Comparison of ENCODE assay signal across 8 cellular contexts in genomic region chrX:119427024-119427794, GRCh38. TPM values are rescaled to one million over a fixed set of nuclear protein-coding genes. Genes with fewer than 3 reads are reported as not detected.
A peak's percentile ranks its signal among the peaks of the same experiment; 100 is the strongest.
DNase-seq lines count a peak whose midpoint lies in the region; ATAC-seq, FAIRE-seq and TF ChIP-seq lines count a peak whose summit lies in the region.

No MANE protein-coding gene starts in this region.

- H3K4me2 ChIP-seq in BLaER1 treated with 17β-estradiol and CSF1 and Interleukin-3, amounts not matched to agents 10 nM and 100 nM = peak overlapping the region; percentile 59 to 86 (median 70)

- peaks cover 0 to 7% (median 0%) of the 10 kb centered on the region in 11 experiments; a peak in 4 of 22 replicates for H3K9me3 ChIP-seq in BLaER1 treated with 17β-estradiol and CSF1 and Interleukin-3, amounts not matched to agents 10 nM and 100 nM (replicated peaks in 1 of 11)
- H3K9me3 ChIP-seq in body of pancreas = no peaks in the 10 kb centered on the region

- H3K36me3 ChIP-seq in BLaER1 treated with 17β-estradiol and CSF1 and Interleukin-3, amounts not matched to agents 10 nM and 100 nM = peaks cover 0 to 26% (median 0%) of the 10 kb centered on the region in 11 experiments; a peak in 5 of 22 replicates
- H3K36me3 ChIP-seq in body of pancreas (replicated peaks in 1 of 2; ENCODE audit: insufficient read depth in 1 of 2, low read depth in 2 of 2) = no peaks in the 10 kb centered on the region

- TF ChIP-seq POLR2A in body of pancreas (IDR thresholded peaks at IDR 0.05) = no peak

- intact Hi-C loops in body of pancreas (cut with DNase I) = no loop called here

- no peaks in the 10 kb centered on the region; a peak in 1 of 22 replicates for H4K20me1 ChIP-seq in BLaER1 treated with 17β-estradiol and CSF1 and Interleukin-3, amounts not matched to agents 10 nM and 100 nM

- H3K9ac ChIP-seq in BLaER1 treated with 17β-estradiol and CSF1 and Interleukin-3, amounts not matched to agents 10 nM and 100 nM = peak overlapping the region in 10 of 11 experiments; percentile 24 to 69 (median 49); a peak in 18 of 22 replicates

- peak; percentile 91 for FAIRE-seq in GM19239 (lab: Jason Lieb, UNC)

- H3K4me3 ChIP-seq in BLaER1 treated with 17β-estradiol and CSF1 and Interleukin-3, amounts not matched to agents 10 nM and 100 nM = 0 out of 20 replicates have a peak overlapping the region, but pooled peaks of 1 of the 10 experiments have one; percentile 5
- H3K4me3 ChIP-seq in body of pancreas = no peak overlapping the region

- 37% methylated on average over 9 of the region's 9 CpGs; no CpG with 5 or more reads in 1 of the 2 donors for WGBS in body of pancreas, 2 donors

- no peak for TF ChIP-seq CTCF in body of pancreas (IDR thresholded peaks at IDR 0.05)

- H3K27me3 ChIP-seq in BLaER1 treated with 17β-estradiol and CSF1 and Interleukin-3, amounts not matched to agents 10 nM and 100 nM = no peaks in the 10 kb centered on the region
- H3K27me3 ChIP-seq in body of pancreas = no peaks in the 10 kb centered on the region

- DNase-seq in GM19239 (ENCODE audit: insufficient read length, low spot score) = peak; percentile 25
- DNase-seq in body of pancreas = peak in 2 of 4 donors; percentile 15 to 19
- peak; percentile 32 for DNase-seq in renal cortical epithelial cell (ENCODE audit: low read depth)
- DNase-seq in DMS 273 (lab: John Stamatoyannopoulos, UW; ENCODE audit: unreplicated experiment) = no peak
- no peak for DNase-seq in stimulated activated naive CD4-positive, alpha-beta T cell treated with Interleukin-2 at 50 U/mL for 16 hours (lab: John Stamatoyannopoulos, UW)
- DNase-seq in GM19240 (ENCODE audit: insufficient read length, low spot score) = no peak

- H3K27ac ChIP-seq in BLaER1 treated with 17β-estradiol and CSF1 and Interleukin-3, amounts not matched to agents 10 nM and 100 nM = peak overlapping the region; percentile 12 to 77 (median 69); a peak in 20 of 22 replicates
- H3K27ac ChIP-seq in body of pancreas = peak overlapping the region in 1 of 4 donors; percentile 18

- ATAC-seq in HG03432 (IDR thresholded peaks at IDR 0.05; ENCODE audit: unreplicated experiment) = peak; percentile 78
- ATAC-seq in body of pancreas = peak; percentile 9

- H3K4me1 ChIP-seq in BLaER1 treated with 17β-estradiol and CSF1 and Interleukin-3, amounts not matched to agents 10 nM and 100 nM = peaks cover 24 to 33% (median 29%) of the 10 kb centered on the region in 10 experiments
- H3K4me1 ChIP-seq in body of pancreas = no peaks in the 10 kb centered on the region

RNA-seq across cellular contexts. Expression of gene SLC25A43, which starts 28.1 kb away (rescaled TPM):
- total RNA-seq in body of pancreas = 10 to 100 TPM; 10.6 to 13.8 TPM
- total RNA-seq in renal cortical epithelial cell = 18.7 and 24.3 TPM in 2 replicates

RNA-seq across cellular contexts. Expression of gene SLC25A5, which starts 41.0 kb away (rescaled TPM):
- total RNA-seq in body of pancreas (100 to 1,000 TPM in 1 of 2 donors, 10 to 100 TPM in 1; 92.9 to 235 TPM), renal cortical epithelial cell (194 and 195 TPM in 2 replicates)

Comparison
In these comparisons a context has a peak if more than half of its experiments do, and no peak if none do; other contexts are left out.
1. DNase-seq: peak in GM19239 (single experiment) and renal cortical epithelial cell (single experiment); none in DMS 273 (single experiment), stimulated activated naive CD4-positive, alpha-beta T cell treated with Interleukin-2 at 50 U/mL for 16 hours (single experiment) and GM19240 (single experiment).